Comparison of ENCODE assay signal across 13 cellular contexts in genomic region chr13:60379837-60380236, GRCh38. TPM values are rescaled to one million over a fixed set of nuclear protein-coding genes. Genes with fewer than 3 reads are reported as not detected.
DNase-seq lines count a peak whose midpoint lies in the region; ATAC-seq and TF ChIP-seq lines count a peak whose summit lies in the region.
"Had no signal": no experiment of that assay in that cellular context is flagged by ENCODE, and none has a peak within 500 bp of the region (broad histone marks: within the 10 kb centered on the region; RNA-seq: fewer than 3 reads in every experiment).

No MANE protein-coding gene starts in this region.

- no peak overlapping the region for H3K27ac Mint-ChIP-seq in activated CD8-positive, alpha-beta T cell treated with anti-CD3 and anti-CD28 coated beads for 36 hours
- no peak overlapping the region for H3K27ac Mint-ChIP-seq in activated CD8-positive, alpha-beta T cell treated with anti-CD3 and anti-CD28 coated beads, Interleukin-2, amount 10 ng/mL, durations not matched to agents 7 days and 5 days
- H3K27ac Mint-ChIP-seq in chondrocyte (ENCODE audit: unreplicated experiment) (no peak overlapping the region), type B pancreatic cell (no peak overlapping the region)

- ATAC-seq in activated CD8-positive, alpha-beta T cell treated with anti-CD3 and anti-CD28 coated beads for 36 hours: no peak
- ATAC-seq in activated CD8-positive, alpha-beta T cell treated with anti-CD3 and anti-CD28 coated beads, Interleukin-2, amount 10 ng/mL, durations not matched to agents 7 days and 5 days: no peak
- ATAC-seq in HG03095 (IDR thresholded peaks at IDR 0.05; ENCODE audit: unreplicated experiment): no peak
- ATAC-seq: pancreas had no signal

- H3K4me3 Mint-ChIP-seq in activated CD8-positive, alpha-beta T cell treated with anti-CD3 and anti-CD28 coated beads for 36 hours: no peak overlapping the region
- H3K4me3 Mint-ChIP-seq in activated CD8-positive, alpha-beta T cell treated with anti-CD3 and anti-CD28 coated beads, Interleukin-2, amount 10 ng/mL, durations not matched to agents 7 days and 5 days: no peak overlapping the region
- no peak overlapping the region for H3K4me3 Mint-ChIP-seq in chondrocyte (ENCODE audit: unreplicated experiment)
- no peak overlapping the region for H3K4me3 Mint-ChIP-seq in type B pancreatic cell

- H3K36me3 ChIP-seq in Karpas-422 (ENCODE audit: insufficient read depth, low read length): no peaks in the 10 kb centered on the region
- H3K36me3 ChIP-seq: adrenal gland, pancreas, upper lobe of left lung had no signal

- no peak overlapping the region for H2AFZ ChIP-seq in Karpas-422 (ENCODE audit: low read length)

- H3K36me3 Mint-ChIP-seq in activated CD8-positive, alpha-beta T cell treated with anti-CD3 and anti-CD28 coated beads for 36 hours (ENCODE audit: low read depth): no peaks in the 10 kb centered on the region
- no peaks in the 10 kb centered on the region for H3K36me3 Mint-ChIP-seq in activated CD8-positive, alpha-beta T cell treated with anti-CD3 and anti-CD28 coated beads, Interleukin-2, amount 10 ng/mL, durations not matched to agents 7 days and 5 days (ENCODE audit: low read depth)
- H3K36me3 Mint-ChIP-seq in chondrocyte (ENCODE audit: low read depth) (no peaks in the 10 kb centered on the region), type B pancreatic cell (no peaks in the 10 kb centered on the region)

- no peak for DNase-seq in activated CD8-positive, alpha-beta T cell treated with anti-CD3 and anti-CD28 coated beads for 36 hours
- no peak for DNase-seq in activated CD8-positive, alpha-beta T cell treated with anti-CD3 and anti-CD28 coated beads, Interleukin-2, amount 10 ng/mL, durations not matched to agents 7 days and 5 days
- DNase-seq in Karpas-422: peak; percentile 44
- DNase-seq in chondrocyte (ENCODE audit: low spot score): no peak
- no peak for DNase-seq in type B pancreatic cell (ENCODE audit: extremely low spot score, unreplicated experiment)
- DNase-seq in occipital lobe (lab: John Stamatoyannopoulos, UW): no peak
- no peak for DNase-seq in HuH-7 (ENCODE audit: low spot score)
- DNase-seq: adrenal gland, mesendoderm, pancreas, upper lobe of left lung had no signal

- no peaks in the 10 kb centered on the region for H4K20me1 ChIP-seq in Karpas-422 (ENCODE audit: insufficient read depth, low read depth, low read length)

- H3K27ac ChIP-seq in Karpas-422 (ENCODE audit: low read length): no peak overlapping the region
- H3K27ac ChIP-seq: adrenal gland, coronary artery, pancreas, upper lobe of left lung had no signal

- H3K27me3 ChIP-seq in Karpas-422 (ENCODE audit: low read length): no peaks in the 10 kb centered on the region
- H3K27me3 ChIP-seq: pancreas, upper lobe of left lung had no signal

- H3K9me3 Mint-ChIP-seq in activated CD8-positive, alpha-beta T cell treated with anti-CD3 and anti-CD28 coated beads for 36 hours: no peaks in the 10 kb centered on the region
- H3K9me3 Mint-ChIP-seq in activated CD8-positive, alpha-beta T cell treated with anti-CD3 and anti-CD28 coated beads, Interleukin-2, amount 10 ng/mL, durations not matched to agents 7 days and 5 days (ENCODE audit: insufficient read depth): no peaks in the 10 kb centered on the region
- H3K9me3 Mint-ChIP-seq in chondrocyte (ENCODE audit: low read depth): no peaks in the 10 kb centered on the region
- peaks cover 4% of the 10 kb centered on the region for H3K9me3 Mint-ChIP-seq in type B pancreatic cell

- peaks cover 3% of the 10 kb centered on the region for H3K27me3 Mint-ChIP-seq in activated CD8-positive, alpha-beta T cell treated with anti-CD3 and anti-CD28 coated beads for 36 hours
- H3K27me3 Mint-ChIP-seq in activated CD8-positive, alpha-beta T cell treated with anti-CD3 and anti-CD28 coated beads, Interleukin-2, amount 10 ng/mL, durations not matched to agents 7 days and 5 days (ENCODE audit: low read depth): peaks cover 4% of the 10 kb centered on the region
- no peaks in the 10 kb centered on the region for H3K27me3 Mint-ChIP-seq in chondrocyte (ENCODE audit: low read depth)
- no peaks in the 10 kb centered on the region for H3K27me3 Mint-ChIP-seq in type B pancreatic cell

- no peaks in the 10 kb centered on the region for H3K9me3 ChIP-seq in Karpas-422 (ENCODE audit: low read length)
- H3K9me3 ChIP-seq: adrenal gland, pancreas, upper lobe of left lung had no signal

- intact Hi-C loops in activated CD8-positive, alpha-beta T cell treated with anti-CD3 and anti-CD28 coated beads for 36 hours (cut with micrococcal nuclease): no loop called here

- no peaks in the 10 kb centered on the region for H3K9me2 ChIP-seq in Karpas-422 (replicated peaks; ENCODE audit: insufficient read depth, low read length)

- H3K79me2 ChIP-seq in Karpas-422 (ENCODE audit: low read length): no peaks in the 10 kb centered on the region

- H3K4me3 ChIP-seq in Karpas-422 (ENCODE audit: low read length): no peak overlapping the region
- H3K4me3 ChIP-seq: adrenal gland, coronary artery, pancreas, upper lobe of left lung had no signal

- no peaks in the 10 kb centered on the region for H3K4me1 ChIP-seq in Karpas-422 (ENCODE audit: low read length)
- H3K4me1 ChIP-seq: adrenal gland, pancreas, upper lobe of left lung had no signal

- H3K4me2 ChIP-seq in Karpas-422 (ENCODE audit: low read depth, low read length, poor library complexity, severe bottlenecking): no peak overlapping the region

- no peaks in the 10 kb centered on the region for H3K4me1 Mint-ChIP-seq in activated CD8-positive, alpha-beta T cell treated with anti-CD3 and anti-CD28 coated beads for 36 hours (ENCODE audit: low read depth)
- peaks cover 1% of the 10 kb centered on the region for H3K4me1 Mint-ChIP-seq in activated CD8-positive, alpha-beta T cell treated with anti-CD3 and anti-CD28 coated beads, Interleukin-2, amount 10 ng/mL, durations not matched to agents 7 days and 5 days (ENCODE audit: low read depth)
- no peaks in the 10 kb centered on the region for H3K4me1 Mint-ChIP-seq in chondrocyte (ENCODE audit: low read depth)
- peaks cover 7% of the 10 kb centered on the region for H3K4me1 Mint-ChIP-seq in type B pancreatic cell (ENCODE audit: unreplicated experiment)

- POLR2A ChIA-PET in activated CD8-positive, alpha-beta T cell treated with anti-CD3 and anti-CD28 coated beads for 36 hours (lab: Charles Lee): interaction anchor here (0.6 kb wide), 1 partner anchor 9 kb away, joined by 3 read pairs; no protein-coding TSS in a partner anchor
- POLR2A ChIA-PET in activated CD8-positive, alpha-beta T cell treated with anti-CD3 and anti-CD28 coated beads, Interleukin-2, amount 10 ng/mL, durations not matched to agents 7 days and 5 days (lab: Charles Lee): no interaction called here

- TF ChIP-seq CTCF in activated CD8-positive, alpha-beta T cell treated with anti-CD3 and anti-CD28 coated beads for 36 hours (IDR thresholded peaks at IDR 0.05): peak; percentile 23
- TF ChIP-seq CTCF in chondrocyte (IDR thresholded peaks at IDR 0.05) (peak; percentile 25), type B pancreatic cell (conservative IDR thresholded peaks at IDR 0.05) (peak; percentile 54)

- H3K9ac ChIP-seq in Karpas-422 (ENCODE audit: low read length): no peak overlapping the region

- CTCF ChIA-PET in activated CD8-positive, alpha-beta T cell treated with anti-CD3 and anti-CD28 coated beads for 36 hours (lab: Charles Lee): interaction anchor here (0.9 to 1.2 kb wide), 3 partner anchors 10 to 46 kb away, joined by 3 to 6 read pairs (median 3); no protein-coding TSS in a partner anchor
- CTCF ChIA-PET in activated CD8-positive, alpha-beta T cell treated with anti-CD3 and anti-CD28 coated beads, Interleukin-2, amount 10 ng/mL, durations not matched to agents 7 days and 5 days (lab: Charles Lee): interaction anchor here (1.0 kb wide), 1 partner anchor 11 kb away, joined by 6 read pairs; no protein-coding TSS in a partner anchor

RNA-seq across cellular contexts. Expression of gene TDRD3, which starts 17.2 kb away (rescaled TPM):
- total RNA-seq in activated CD8-positive, alpha-beta T cell treated with anti-CD3 and anti-CD28 coated beads for 36 hours: 10 to 100 TPM; 17.1 to 19.0 TPM
- 10 to 100 TPM; 21.7 to 22.2 TPM for total RNA-seq in activated CD8-positive, alpha-beta T cell treated with anti-CD3 and anti-CD28 coated beads, Interleukin-2, amount 10 ng/mL, durations not matched to agents 7 days and 5 days
- 7.4 and 7.8 TPM in 2 replicates for total RNA-seq in Karpas-422 (2014; rRNA removed; shearing (Covaris generic); ENCODE audit: low replicate concordance)
- total RNA-seq in chondrocyte (18.5 to 26.5 TPM (median 22.3 TPM) in 3 replicates), type B pancreatic cell (ENCODE audit: low replicate concordance) (14.8 and 30.1 TPM in 2 replicates), occipital lobe (65.0 TPM)
